Comparison of ENCODE assay signal across 34 cellular contexts in genomic region chr6:42724825-42725224, GRCh38. TPM values are rescaled to one million over a fixed set of nuclear protein-coding genes. Genes with fewer than 3 reads are reported as not detected.
"Had no signal": no experiment of that assay in that cellular context is flagged by ENCODE, and none has a peak within 500 bp of the region (broad histone marks: within the 10 kb centered on the region; RNA-seq: fewer than 3 reads in every experiment).

No MANE protein-coding gene starts in this region.

- H3K4me1 ChIP-seq: Peyer's patch, SJSA1 had no signal

- H3K9me3 ChIP-seq: Peyer's patch, SJSA1 had no signal

- H3K27me3 ChIP-seq: Peyer's patch, SJSA1 had no signal

- H3K36me3 ChIP-seq: Peyer's patch, SJSA1 had no signal

- H3K27ac ChIP-seq: Peyer's patch, SJSA1, VCaP had no signal

- DNase-seq: activated B cell treated with CpG ODN at 0.5 μM for 24 hours; activated CD4-positive, alpha-beta memory T cell treated with anti-CD3 and anti-CD28 coated beads for 36 hours; activated CD4-positive, alpha-beta T cell treated with anti-CD3 and anti-CD28 coated beads for 4 hours; activated CD4-positive, alpha-beta T cell treated with anti-CD3 and anti-CD28 coated beads, Interleukin-2, amount 50 U/mL, for 1 hour; activated CD4-positive, CD25-positive, alpha-beta regulatory T cell treated with anti-CD3 and anti-CD28 coated beads, Interleukin-2, amount 50 U/mL, for 72 hours; activated CD8-positive, alpha-beta memory T cell treated with anti-CD3 and anti-CD28 coated beads, Interleukin-2, amount 50 U/mL, for 4 hours; activated effector memory CD4-positive, alpha-beta T cell treated with Interleukin-2 at 50 U/mL for 16 hours; activated naive CD4-positive, alpha-beta T cell treated with anti-CD3 and anti-CD28 coated beads, Interleukin-2, amount 10 ng/mL, durations not matched to agents 7 days and 5 days; activated naive CD8-positive, alpha-beta T cell treated with anti-CD3 and anti-CD28 coated beads, Interleukin-2, amount 50 U/mL, for 24 hours; activated T-cell treated with anti-CD3 and anti-CD28 coated beads, Interleukin-2, amount 50 U/mL, for 48 hours; anterior cingulate cortex; caudate nucleus; cerebellar nuclear complex; Karpas-422; NCI-H1105; NCI-H1417 treated with DMSO at 0.1 percent for 48 hours; NCI-H187 treated with DMSO at 0.1 percent for 48 hours; NCI-H2081; NCI-H226; NCI-H446 treated with DMSO at 0.1 percent for 48 hours; NCI-H524; NK-92 treated with Interleukin-12 subunit alpha and Interleukin-12 subunit beta, amount 100 ng/mL, for 24 hours; PC-3; Peyer's patch; RPMI8226; SHP77 treated with DMSO at 0.1 percent for 48 hours; T-cell; T-helper 2 cell; T-helper 9 cell had no signal

- ATAC-seq: activated naive CD8-positive, alpha-beta T cell treated with anti-CD3 and anti-CD28 coated beads, Interleukin-2, amount 50 U/mL, for 24 hours; PC-3; SK-N-SH treated with all-trans-retinoic acid at 6 μM for 48 hours; T-cell had no signal

- FAIRE-seq: bronchial epithelial cell had no signal

- H3K4me3 ChIP-seq: Peyer's patch, SJSA1 had no signal

RNA-seq across cellular contexts. Expression of gene PRPH2, which starts 2.4 kb away (rescaled TPM):
- total RNA-seq: activated B cell treated with CpG ODN at 0.5 μM for 24 hours; activated CD4-positive, alpha-beta memory T cell treated with anti-CD3 and anti-CD28 coated beads for 36 hours; bronchial epithelial cell; MCF 10A; PC-3; SJSA1 had no signal
